21 cellular contexts compared by ENCODE assay signal in the genomic region with DNA sequence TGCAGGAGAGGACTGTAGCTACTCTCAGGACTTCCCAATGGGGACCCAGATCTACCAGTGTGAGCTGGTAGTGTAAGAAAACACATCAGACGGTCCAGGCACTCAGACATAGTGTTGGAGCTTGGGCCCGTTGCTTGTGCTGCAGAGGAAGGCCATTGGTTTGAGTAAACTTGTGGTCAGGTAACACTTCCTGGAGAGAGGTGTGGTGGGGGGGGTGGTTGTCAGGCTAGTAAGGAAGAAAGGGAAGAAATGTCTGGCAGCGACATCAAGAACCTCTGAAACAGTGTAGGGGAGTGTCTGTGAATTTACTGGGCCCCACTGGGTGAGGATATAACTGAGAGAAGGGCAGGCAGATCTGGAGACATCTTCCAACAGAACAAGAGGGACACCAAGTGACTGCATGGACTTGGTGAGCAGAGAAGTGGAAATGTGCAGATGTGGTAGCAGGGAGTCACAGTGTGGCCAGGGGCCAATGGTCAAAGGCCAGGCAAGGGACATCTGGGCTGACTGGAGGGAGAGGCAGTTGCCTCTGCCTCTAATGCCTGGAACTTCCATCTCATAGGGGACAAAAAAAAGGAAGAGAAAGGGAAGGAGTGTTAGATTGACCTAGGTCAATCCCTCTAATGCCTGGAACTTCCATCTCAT.
DNase-seq lines count a peak whose midpoint lies in the region; ATAC-seq, FAIRE-seq and TF ChIP-seq lines count a peak whose summit lies in the region.
"Had no signal": no experiment of that assay in that cellular context is flagged by ENCODE, and none has a peak within 500 bp of the region (broad histone marks: within the 10 kb centered on the region; RNA-seq: fewer than 3 reads in every experiment).

No MANE protein-coding gene starts in this region.

- H3K27ac ChIP-seq in K562 (ENCODE audit: extremely low read depth, low read depth, low read length) (no peak overlapping the region), substantia nigra (ENCODE audit: low read depth, low read length, poor library complexity, severe bottlenecking) (no peak overlapping the region)
- H3K27ac ChIP-seq: BLaER1 treated with 17β-estradiol and CSF1 and Interleukin-3, amounts not matched to agents 10 nM and 100 nM had no signal

- no peak overlapping the region for H3K4me2 ChIP-seq in K562 (ENCODE audit: insufficient read depth, low read length)
- H3K4me2 ChIP-seq: BLaER1 treated with 17β-estradiol and CSF1 and Interleukin-3, amounts not matched to agents 10 nM and 100 nM; GM23338 had no signal

- no peak for TF ChIP-seq POLR2A in K562 (conservative IDR thresholded peaks at IDR 0.05)

- BruUV-seq in K562 (replicated peaks; lab: Mats Ljungman, UMichigan), result no TSS peak

- no peaks in the 10 kb centered on the region for H3K27me3 ChIP-seq in K562 (ENCODE audit: control insufficient read depth in 2 of 2, insufficient read depth in 2 of 2, low read length in 2 of 2)
- H3K27me3 ChIP-seq: BLaER1 treated with 17β-estradiol and CSF1 and Interleukin-3, amounts not matched to agents 10 nM and 100 nM had no signal

- H2AFZ ChIP-seq in K562 (ENCODE audit: low read depth, low read length), result peak overlapping the region; percentile 58
- H2AFZ ChIP-seq: GM23338 had no signal

- POLR2A ChIA-PET in K562 (lab: Yijun Ruan, JAX), result interaction anchor here (1.1 kb wide), 1 partner anchor 12 kb away, joined by 3 read pairs; no protein-coding TSS in a partner anchor

- H3K9ac ChIP-seq in K562 (ENCODE audit: insufficient read depth in 1 of 2, low read depth in 2 of 2, low read length in 2 of 2), result no peak overlapping the region; a peak in 1 of 4 replicates
- H3K9ac ChIP-seq: BLaER1 treated with 17β-estradiol and CSF1 and Interleukin-3, amounts not matched to agents 10 nM and 100 nM had no signal

- no peaks in the 10 kb centered on the region for H3K79me2 ChIP-seq in K562 (ENCODE audit: control insufficient read depth, insufficient read depth, low read length)

- DNase-seq in cardiac septum (ENCODE audit: low spot score) (peak; percentile 56), left ventricle myocardium superior (no peak), MV-4-11 (lab: John Stamatoyannopoulos, UW) (peak; percentile 66), K562 (ENCODE audit: extremely low read depth in 1 of 4, low spot score in 3 of 4) (peak in 1 of 4 experiments; percentile 46), mesenteric fat pad (ENCODE audit: low spot score) (peak; percentile 65), substantia nigra (lab: John Stamatoyannopoulos, UW) (no peak), SW 1271 (lab: John Stamatoyannopoulos, UW) (no peak)
- DNase-seq: 8988T; CD8-positive, alpha-beta T cell; DMS 273 treated with DMSO at 0.1 percent for 48 hours; DMS53; DND-41; EL; HCEC 1CT had no signal

- no peak overlapping the region for H3K4me3 ChIP-seq in K562
- H3K4me3 ChIP-seq: BLaER1 treated with 17β-estradiol and CSF1 and Interleukin-3, amounts not matched to agents 10 nM and 100 nM; GM12878; GM23338 had no signal

- H3K36me3 ChIP-seq in K562 (ENCODE audit: control insufficient read depth, insufficient read depth, low read length), result no peaks in the 10 kb centered on the region
- H3K36me3 ChIP-seq: BLaER1 treated with 17β-estradiol and CSF1 and Interleukin-3, amounts not matched to agents 10 nM and 100 nM had no signal

- intact Hi-C loops in cardiac septum (cut with DNase I) (no loop called here), left ventricle myocardium superior (cut with micrococcal nuclease) (no loop called here), K562 (cut with micrococcal nuclease) (no loop called here)

- no peaks in the 10 kb centered on the region for H3K9me1 ChIP-seq in K562 (ENCODE audit: control insufficient read depth, insufficient read depth, low read length)

- ATAC-seq in left ventricle myocardium superior, result no peak
- ATAC-seq in K562, result peak; percentile 60
- ATAC-seq in GM18498 (IDR thresholded peaks at IDR 0.05; ENCODE audit: unreplicated experiment), result no peak
- ATAC-seq: CD8-positive, alpha-beta T cell; GM12878; GM23338 had no signal

- 28% methylated on average over 3 of the region's 3 CpGs for WGBS in K562 (ENCODE audit: insufficient coverage, low coverage, missing lambda C conversion rate)

- TF ChIP-seq RAD21 in K562 (CRISPR knock-in tag; conservative IDR thresholded peaks at IDR 0.05 in 1 of 2, IDR thresholded peaks at IDR 0.05 in 1 of 2), result peak in 1 of 2 experiments; percentile 44; a peak in 2 of 4 replicates

- CTCF ChIA-PET in K562 (lab: Yijun Ruan, JAX; ENCODE audit: low intra/inter-chr PET ratio), result no interaction called here

- peak; percentile 23 for FAIRE-seq in K562 (lab: Jason Lieb, UNC)
- FAIRE-seq: GM12878, GM19239, H54, HTR-8/SVneo had no signal

- in situ Hi-C loops in K562 (cut with MboI), result no loop called here

- no peak for TF ChIP-seq EP300 in K562 (IDR thresholded peaks at IDR 0.05; ENCODE audit: low read length)

- peak in 1 of 3 experiments; percentile 19; a peak in 1 of 6 replicates for TF ChIP-seq CTCF in K562 (IDR thresholded peaks at IDR 0.05 in 2 of 3, conservative IDR thresholded peaks at IDR 0.05 in 1 of 3; ENCODE audit: insufficient read depth in 2 of 3, low read depth in 1 of 3, low read length in 3 of 3)

- H4K20me1 ChIP-seq in K562 (replicated peaks; ENCODE audit: control insufficient read depth, insufficient read depth, low read length), result no peaks in the 10 kb centered on the region
- H4K20me1 ChIP-seq: BLaER1 treated with 17β-estradiol and CSF1 and Interleukin-3, amounts not matched to agents 10 nM and 100 nM had no signal

- H3K9me3 ChIP-seq in K562 (replicated peaks; ENCODE audit: control insufficient read depth, insufficient read depth, low read depth, low read length), result no peaks in the 10 kb centered on the region; the same call in 1 of the 2 replicates

- H3K4me1 ChIP-seq in K562 (replicated peaks in 1 of 2; ENCODE audit: control insufficient read depth in 2 of 2, insufficient read depth in 2 of 2, low read length in 2 of 2), result peaks cover 0 to 4% of the 10 kb centered on the region in 2 experiments; a peak in 2 of 5 replicates
- H3K4me1 ChIP-seq: BLaER1 treated with 17β-estradiol and CSF1 and Interleukin-3, amounts not matched to agents 10 nM and 100 nM had no signal

TF ChIP-seq in K562, 482 proteins besides CTCF, POLR2A, EP300 and RAD21:
- TF ChIP-seq, protein P1, sequence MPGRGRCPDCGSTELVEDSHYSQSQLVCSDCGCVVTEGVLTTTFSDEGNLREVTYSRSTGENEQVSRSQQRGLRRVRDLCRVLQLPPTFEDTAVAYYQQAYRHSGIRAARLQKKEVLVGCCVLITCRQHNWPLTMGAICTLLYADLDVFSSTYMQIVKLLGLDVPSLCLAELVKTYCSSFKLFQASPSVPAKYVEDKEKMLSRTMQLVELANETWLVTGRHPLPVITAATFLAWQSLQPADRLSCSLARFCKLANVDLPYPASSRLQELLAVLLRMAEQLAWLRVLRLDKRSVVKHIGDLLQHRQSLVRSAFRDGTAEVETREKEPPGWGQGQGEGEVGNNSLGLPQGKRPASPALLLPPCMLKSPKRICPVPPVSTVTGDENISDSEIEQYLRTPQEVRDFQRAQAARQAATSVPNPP (IDR thresholded peaks at IDR 0.05; ENCODE audit: borderline replicate concordance, insufficient read depth, insufficient read length), result no peak
- no peak for TF ChIP-seq NFE2 (IDR thresholded peaks at IDR 0.05; ENCODE audit: low read depth)
- TF ChIP-seq THAP12 (CRISPR knock-in tag; IDR thresholded peaks at IDR 0.05), result no peak
- TF ChIP-seq ZNF740 (CRISPR knock-in tag; IDR thresholded peaks at IDR 0.05), result peak; percentile 67
- no peak for TF ChIP-seq ZNF740 (tag; IDR thresholded peaks at IDR 0.05)
- no peak for TF ChIP-seq ZNF143 (CRISPR knock-in tag; IDR thresholded peaks at IDR 0.05)
- TF ChIP-seq BRCA1 (IDR thresholded peaks at IDR 0.05), result no peak
- TF ChIP-seq BRCA1 (CRISPR knock-in tag; IDR thresholded peaks at IDR 0.05), result no peak
- no peak for TF ChIP-seq EWSR1 (IDR thresholded peaks at IDR 0.05; ENCODE audit: borderline replicate concordance, low read depth, partially characterized antibody)
- TF ChIP-seq EHMT2 (IDR thresholded peaks at IDR 0.05), result 0 out of 2 replicates have a peak, but pooled peaks have one; percentile 15

Comparison
In these comparisons a context has a peak if more than half of its experiments do, and no peak if none do; other contexts are left out.
1. DNase-seq: peak in cardiac septum (single experiment), MV-4-11 (single experiment) and mesenteric fat pad (single experiment); none in left ventricle myocardium superior (single experiment), substantia nigra (0 of 49) and SW 1271 (0 of 2).